ENCODE assay signal across 14 cellular contexts in the genomic region with DNA sequence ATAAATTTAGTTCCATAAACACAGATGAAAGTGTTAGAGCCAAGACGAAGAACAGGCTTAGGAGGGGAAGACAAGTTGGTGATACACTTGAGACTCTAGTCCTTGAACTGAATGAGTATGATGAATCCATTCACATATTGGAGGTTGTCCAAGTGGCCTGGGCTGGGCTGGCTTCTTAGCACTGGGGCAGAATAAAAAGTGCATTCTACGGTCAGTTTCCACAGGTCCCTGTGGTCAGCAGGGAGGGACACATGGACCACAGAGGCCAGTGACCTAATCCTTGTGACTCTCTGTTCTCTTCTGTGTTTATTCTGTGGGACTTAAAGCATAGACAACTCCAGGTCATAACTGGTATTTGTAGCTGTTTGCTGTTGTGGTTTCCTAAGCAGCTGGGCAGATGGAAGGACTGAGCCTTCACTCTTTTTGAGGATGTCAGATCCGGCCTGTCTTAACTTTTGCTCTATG.
A peak's percentile ranks its signal among the peaks of the same experiment; 100 is the strongest.
DNase-seq lines count a peak whose midpoint lies in the region; ATAC-seq and TF ChIP-seq lines count a peak whose summit lies in the region.
"Had no signal": no experiment of that assay in that cellular context is flagged by ENCODE, and none has a peak within 500 bp of the region (broad histone marks: within the 10 kb centered on the region; RNA-seq: fewer than 3 reads in every experiment).

No MANE protein-coding gene starts in this region.

- no peaks in the 10 kb centered on the region for H3K27me3 ChIP-seq in stomach

- peak; percentile 77 for DNase-seq in H4 (ENCODE audit: low spot score)
- DNase-seq in astrocyte of the spinal cord (ENCODE audit: low read depth, low spot score): peak; percentile 74
- no peak for DNase-seq in left lobe of liver (ENCODE audit: low spot score)
- peak; percentile 38 for DNase-seq in stomach
- DNase-seq in activated T-cell treated with anti-CD3 and anti-CD28 coated beads, Interleukin-2, amount 50 U/mL, for 1 hour: no peak
- DNase-seq in activated CD8-positive, alpha-beta memory T cell treated with anti-CD3 and anti-CD28 coated beads, Interleukin-2, amount 50 U/mL, for 4 hours: no peak
- DNase-seq in nucleus accumbens (lab: John Stamatoyannopoulos, UW): no peak
- DNase-seq: activated naive CD4-positive, alpha-beta T cell treated with anti-CD3 and anti-CD28 coated beads for 36 hours; CD4-positive, alpha-beta T cell; dermis blood vessel endothelial cell; GOT3; NCI-H146; retina had no signal

- TF ChIP-seq POLR2A in stomach (IDR thresholded peaks at IDR 0.05): no peak

- TF ChIP-seq EP300 in stomach (IDR thresholded peaks at IDR 0.05): no peak

- no peaks in the 10 kb centered on the region for H3K36me3 ChIP-seq in stomach

- H3K9me3 ChIP-seq in stomach: no peaks in the 10 kb centered on the region

- H3K4me1 ChIP-seq in stomach: peaks cover 5 to 70% (median 19%) of the 10 kb centered on the region in 4 donors

- intact Hi-C loops in stomach (cut with DNase I; ENCODE audit: low total_unique reads): no loop called here

- peak overlapping the region; percentile 38 to 76 (median 72) for H3K27ac ChIP-seq in stomach

- 51 to 82% (median 70%) methylated on average over 3 of the region's 3 CpGs for WGBS in stomach, 5 donors

- in situ Hi-C loops in astrocyte of the spinal cord (cut with HindIII; ENCODE audit: low sequenced_read_pairs): no loop called here

- no peak for TF ChIP-seq CTCF in astrocyte of the spinal cord (IDR thresholded peaks at IDR 0.05; ENCODE audit: low read depth, low read length)
- no peak for TF ChIP-seq CTCF in stomach (IDR thresholded peaks at IDR 0.05)

- H3K4me3 ChIP-seq in astrocyte of the spinal cord (ENCODE audit: low read depth, low read length) (no peak overlapping the region), stomach (no peak overlapping the region)

- peak; percentile 69 for ATAC-seq in left lobe of liver
- ATAC-seq in GM19324 (IDR thresholded peaks at IDR 0.05; ENCODE audit: low FRiP score, unreplicated experiment): no peak

Comparison
In these comparisons a context has a peak if more than half of its experiments do, and no peak if none do; other contexts are left out.
1. DNase-seq: peak in H4 (single experiment), astrocyte of the spinal cord (single experiment) and stomach (single experiment); none in left lobe of liver (single experiment), activated T-cell treated with anti-CD3 and anti-CD28 coated beads, Interleukin-2, amount 50 U/mL, for 1 hour (single experiment), activated CD8-positive, alpha-beta memory T cell treated with anti-CD3 and anti-CD28 coated beads, Interleukin-2, amount 50 U/mL, for 4 hours (single experiment) and nucleus accumbens (0 of 56).